20 cellular contexts compared by ENCODE assay signal in genomic region chr20:61904456-61904855, GRCh38.
A peak's percentile ranks its signal among the peaks of the same experiment; 100 is the strongest.
DNase-seq lines count a peak whose midpoint lies in the region; ATAC-seq, FAIRE-seq and TF ChIP-seq lines count a peak whose summit lies in the region.
"Had no signal": no experiment of that assay in that cellular context is flagged by ENCODE, and none has a peak within 500 bp of the region (broad histone marks: within the 10 kb centered on the region; RNA-seq: fewer than 3 reads in every experiment).

No MANE protein-coding gene starts in this region.

- intact Hi-C loops in Right ventricle myocardium inferior (cut with DNase I) (no loop called here), left cardiac atrium (cut with DNase I) (no loop called here), kidney (cut with DNase I) (no loop called here), spleen (cut with DNase I; ENCODE audit: low total_unique reads) (no loop called here)

- TF ChIP-seq CTCF in kidney (IDR thresholded peaks at IDR 0.05; ENCODE audit: borderline replicate concordance, extremely low read depth, insufficient read depth) (no peak), spleen (IDR thresholded peaks at IDR 0.05 in 8 of 11, conservative IDR thresholded peaks at IDR 0.05 in 3 of 11) (no peak)

- FAIRE-seq in HTR-8/SVneo (lab: Jason Lieb, UNC) (peak; percentile 57), kidney (lab: Jason Lieb, UNC) (no peak)
- FAIRE-seq: A204.1, G401.6, GM12892 had no signal

- peaks cover 3 to 4% of the 10 kb centered on the region in 2 donors for H3K4me1 ChIP-seq in kidney (ENCODE audit: control insufficient read depth in 1 of 2, insufficient read depth in 1 of 2, low read depth in 1 of 2, low read length in 2 of 2)
- peaks cover 0 to 7% (median 0%) of the 10 kb centered on the region in 6 donors for H3K4me1 ChIP-seq in spleen
- H3K4me1 ChIP-seq: Caco-2 had no signal

- no peak for TF ChIP-seq POLR2A in spleen (IDR thresholded peaks at IDR 0.05)

- no peak overlapping the region for H3K27ac ChIP-seq in kidney (ENCODE audit: low read depth in 2 of 2, low read length in 2 of 2)
- no peak overlapping the region for H3K27ac ChIP-seq in spleen
- H3K27ac ChIP-seq: 22Rv1, BLaER1, C4-2B had no signal

- H3K9ac ChIP-seq in kidney (ENCODE audit: low read length in 2 of 2) = no peak overlapping the region
- H3K9ac ChIP-seq: BLaER1 had no signal

- H3K36me3 ChIP-seq in kidney (ENCODE audit: control insufficient read depth in 1 of 2, insufficient read depth in 2 of 2, low read length in 2 of 2) (no peaks in the 10 kb centered on the region), spleen (no peaks in the 10 kb centered on the region)
- H3K36me3 ChIP-seq: BLaER1 had no signal

- DNase-seq in Right ventricle myocardium inferior (ENCODE audit: missing footprints) (peak; percentile 37), left cardiac atrium (no peak), HTR-8/SVneo (ENCODE audit: insufficient read length, low spot score) (no peak), kidney (peak; percentile 55), spleen (peak; percentile 66), mesenteric fat pad (ENCODE audit: low spot score) (no peak)
- DNase-seq: Caco-2; CD4-positive, CD25-positive, alpha-beta regulatory T cell; CD8-positive, alpha-beta T cell; DMS153; DND-41; GOT3; HCEC 1CT had no signal

- no peak for ATAC-seq in Right ventricle myocardium inferior
- no peak for ATAC-seq in left cardiac atrium
- ATAC-seq in HG03442 (IDR thresholded peaks at IDR 0.05; ENCODE audit: unreplicated experiment) = no peak
- ATAC-seq: CD8-positive, alpha-beta T cell had no signal

- 75 to 88% (median 86%) methylated on average over 8 to 14 of the region's 14 CpGs for WGBS in spleen, 5 donors

- H3K27me3 ChIP-seq in spleen (replicated peaks in 1 of 7) = peaks cover 0 to 18% (median 0%) of the 10 kb centered on the region in 7 donors
- H3K27me3 ChIP-seq: BLaER1 had no signal

- H3K4me3 ChIP-seq in kidney (ENCODE audit: low read length in 2 of 2) = no peak overlapping the region
- no peak overlapping the region for H3K4me3 ChIP-seq in spleen
- H3K4me3 ChIP-seq: BLaER1 had no signal

- H3K9me3 ChIP-seq in kidney (ENCODE audit: control insufficient read depth in 1 of 2, low read length in 2 of 2) (no peaks in the 10 kb centered on the region), spleen (no peaks in the 10 kb centered on the region)
- H3K9me3 ChIP-seq: BLaER1, Caco-2 had no signal

Comparison
In these comparisons a context has a peak if more than half of its experiments do, and no peak if none do; other contexts are left out.
1. DNase-seq: peak in Right ventricle myocardium inferior (single experiment), kidney (single experiment) and spleen (single experiment); none in left cardiac atrium (single experiment), HTR-8/SVneo (single experiment) and mesenteric fat pad (single experiment).